In the genomic region with DNA sequence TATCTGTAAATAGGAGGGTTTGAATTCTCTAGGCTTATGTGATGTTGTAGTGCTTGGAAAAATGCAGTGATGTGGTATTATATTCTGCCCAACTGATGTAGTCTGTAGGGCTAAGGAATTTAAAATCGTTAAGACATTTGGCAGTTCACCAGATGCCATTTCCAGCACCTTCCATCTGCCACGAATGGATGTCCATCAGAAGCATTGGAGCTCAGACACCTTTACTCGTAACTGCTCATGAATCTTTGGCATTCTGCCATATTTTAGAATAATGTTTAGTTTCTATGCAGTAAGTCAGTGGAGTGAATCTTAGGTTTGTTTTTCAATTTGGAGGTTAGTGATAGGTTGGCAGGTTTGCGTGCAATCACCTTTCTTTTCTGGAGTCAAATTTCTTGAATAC, we compare ENCODE assay signal across 17 cellular contexts. TPM values are rescaled to one million over a fixed set of nuclear protein-coding genes. Genes with fewer than 3 reads are reported as not detected.
DNase-seq lines count a peak whose midpoint lies in the region; ATAC-seq, FAIRE-seq and TF ChIP-seq lines count a peak whose summit lies in the region.
"Had no signal": no experiment of that assay in that cellular context is flagged by ENCODE, and none has a peak within 500 bp of the region (broad histone marks: within the 10 kb centered on the region; RNA-seq: fewer than 3 reads in every experiment).

No MANE protein-coding gene starts in this region.

- no peaks in the 10 kb centered on the region for H3K27me3 ChIP-seq in keratinocyte (ENCODE audit: control insufficient read depth, extremely low read depth, insufficient read depth, low read length)
- H3K27me3 ChIP-seq: esophagus squamous epithelium, ovary had no signal

- CTCF ChIA-PET in activated CD8-positive, alpha-beta memory T cell treated with anti-CD3 and anti-CD28 coated beads, Interleukin-2, amount 10 ng/mL, durations not matched to agents 7 days and 5 days (lab: Charles Lee), result interaction anchor here (4.9 kb wide), 1 partner anchor 13 kb away, joined by 36 read pairs; no protein-coding TSS in a partner anchor

- ATAC-seq in activated CD8-positive, alpha-beta memory T cell treated with anti-CD3 and anti-CD28 coated beads, Interleukin-2, amount 10 ng/mL, durations not matched to agents 7 days and 5 days, result no peak

- TF ChIP-seq CTCF in keratinocyte (optimal IDR thresholded peaks at IDR 0.05 in 1 of 3, IDR thresholded peaks at IDR 0.05 in 1 of 3, conservative IDR thresholded peaks at IDR 0.05 in 1 of 3; ENCODE audit: extremely low read depth in 1 of 3, insufficient read depth in 2 of 3, low read length in 3 of 3) (no peak), osteocyte (IDR thresholded peaks at IDR 0.05) (no peak)

- H2AFZ ChIP-seq in keratinocyte (ENCODE audit: control insufficient read depth, low read length), result no peak overlapping the region

- H3K9me3 ChIP-seq in keratinocyte (ENCODE audit: control insufficient read depth, low read depth, low read length), result no peaks in the 10 kb centered on the region
- H3K9me3 ChIP-seq: esophagus squamous epithelium, ovary had no signal

- no peaks in the 10 kb centered on the region for H3K9me3 Mint-ChIP-seq in T-helper 1 cell treated with Interleukin-12 subunit alpha and Interleukin-12 subunit beta and Interleukin-4 antibody, amounts not matched to agents 30 μg/mL and 1 μg/mL, for 36 hours
- no peaks in the 10 kb centered on the region for H3K9me3 Mint-ChIP-seq in activated CD8-positive, alpha-beta memory T cell treated with anti-CD3 and anti-CD28 coated beads, Interleukin-2, amount 10 ng/mL, durations not matched to agents 7 days and 5 days (ENCODE audit: low read depth)
- no peaks in the 10 kb centered on the region for H3K9me3 Mint-ChIP-seq in osteocyte (ENCODE audit: unreplicated experiment)
- H3K9me3 Mint-ChIP-seq: activated naive CD8-positive, alpha-beta T cell treated with anti-CD3 and anti-CD28 coated beads, Interleukin-2, amount 10 ng/mL, durations not matched to agents 7 days and 5 days had no signal

- peaks cover 41% of the 10 kb centered on the region for H3K4me1 ChIP-seq in keratinocyte (ENCODE audit: control insufficient read depth, extremely low read depth, insufficient read depth, low read length)

- H3K27me3 Mint-ChIP-seq in T-helper 1 cell treated with Interleukin-12 subunit alpha and Interleukin-12 subunit beta and Interleukin-4 antibody, amounts not matched to agents 30 μg/mL and 1 μg/mL, for 36 hours (ENCODE audit: low read depth), result no peaks in the 10 kb centered on the region
- no peaks in the 10 kb centered on the region for H3K27me3 Mint-ChIP-seq in activated CD8-positive, alpha-beta memory T cell treated with anti-CD3 and anti-CD28 coated beads, Interleukin-2, amount 10 ng/mL, durations not matched to agents 7 days and 5 days
- H3K27me3 Mint-ChIP-seq in osteocyte (ENCODE audit: unreplicated experiment), result no peaks in the 10 kb centered on the region
- H3K27me3 Mint-ChIP-seq: activated naive CD8-positive, alpha-beta T cell treated with anti-CD3 and anti-CD28 coated beads, Interleukin-2, amount 10 ng/mL, durations not matched to agents 7 days and 5 days had no signal

- dilution Hi-C loops in keratinocyte (cut with MboI; ENCODE audit: extremely low pct_ligation_motif_present, low sequenced_read_pairs), result no loop called here

- no peak overlapping the region for H3K4me2 ChIP-seq in keratinocyte (ENCODE audit: control insufficient read depth, extremely low read depth, insufficient read depth, low read depth, low read length)

- DNase-seq in T-helper 1 cell (no peak), DMS 273 treated with DMSO at 0.1 percent for 48 hours (lab: John Stamatoyannopoulos, UW) (peak; percentile 20), keratinocyte (ENCODE audit: low read depth, low spot score) (no peak), NCI-H146 (lab: John Stamatoyannopoulos, UW) (no peak), NCI-H2081 (lab: John Stamatoyannopoulos, UW) (no peak), osteocyte (ENCODE audit: extremely low spot score, unreplicated experiment) (no peak)
- DNase-seq in activated CD8-positive, alpha-beta memory T cell treated with anti-CD3 and anti-CD28 coated beads, Interleukin-2, amount 10 ng/mL, durations not matched to agents 7 days and 5 days, result peak; percentile 18
- DNase-seq: activated CD4-positive, CD25-positive, alpha-beta regulatory T cell treated with anti-CD3 and anti-CD28 coated beads, Interleukin-2, amount 50 U/mL, for 72 hours; activated naive CD8-positive, alpha-beta T cell treated with anti-CD3 and anti-CD28 coated beads, Interleukin-2, amount 10 ng/mL, durations not matched to agents 7 days and 5 days; DMS153; esophagus squamous epithelium; NK-92 treated with Interleukin-12 subunit alpha and Interleukin-12 subunit beta, amount 100 ng/mL, for 24 hours; stimulated activated CD4-positive, alpha-beta T cell treated with anti-CD3 and anti-CD28 coated beads, Interleukin-15, amount 100 ng/mL, for 24 hours had no signal

- no peak overlapping the region for H3K4me3 ChIP-seq in keratinocyte (ENCODE audit: control insufficient read depth in 2 of 3, extremely low read depth in 1 of 3, insufficient read depth in 2 of 3, low read depth in 1 of 3, low read length in 3 of 3)
- H3K4me3 ChIP-seq: esophagus squamous epithelium, ovary had no signal

- H3K27ac Mint-ChIP-seq in T-helper 1 cell treated with Interleukin-12 subunit alpha and Interleukin-12 subunit beta and Interleukin-4 antibody, amounts not matched to agents 30 μg/mL and 1 μg/mL, for 36 hours, result peak overlapping the region; percentile 7
- peak overlapping the region; percentile 25 for H3K27ac Mint-ChIP-seq in activated CD8-positive, alpha-beta memory T cell treated with anti-CD3 and anti-CD28 coated beads, Interleukin-2, amount 10 ng/mL, durations not matched to agents 7 days and 5 days
- no peak overlapping the region for H3K27ac Mint-ChIP-seq in osteocyte (ENCODE audit: unreplicated experiment)
- H3K27ac Mint-ChIP-seq: activated naive CD8-positive, alpha-beta T cell treated with anti-CD3 and anti-CD28 coated beads, Interleukin-2, amount 10 ng/mL, durations not matched to agents 7 days and 5 days had no signal

- no peak for FAIRE-seq in keratinocyte (lab: Jason Lieb, UNC)
- FAIRE-seq: colon, HTR-8/SVneo had no signal

- H3K4me3 Mint-ChIP-seq in T-helper 1 cell treated with Interleukin-12 subunit alpha and Interleukin-12 subunit beta and Interleukin-4 antibody, amounts not matched to agents 30 μg/mL and 1 μg/mL, for 36 hours, result no peak overlapping the region
- H3K4me3 Mint-ChIP-seq in activated CD8-positive, alpha-beta memory T cell treated with anti-CD3 and anti-CD28 coated beads, Interleukin-2, amount 10 ng/mL, durations not matched to agents 7 days and 5 days, result no peak overlapping the region
- no peak overlapping the region for H3K4me3 Mint-ChIP-seq in osteocyte (ENCODE audit: unreplicated experiment)
- H3K4me3 Mint-ChIP-seq: activated naive CD8-positive, alpha-beta T cell treated with anti-CD3 and anti-CD28 coated beads, Interleukin-2, amount 10 ng/mL, durations not matched to agents 7 days and 5 days had no signal

- H3K36me3 ChIP-seq in keratinocyte (ENCODE audit: control insufficient read depth in 2 of 2, extremely low read depth in 1 of 2, insufficient read depth in 2 of 2, low read length in 2 of 2), result no peaks in the 10 kb centered on the region
- H3K36me3 ChIP-seq: esophagus squamous epithelium, ovary had no signal

- H3K79me2 ChIP-seq in keratinocyte (ENCODE audit: control insufficient read depth, insufficient read depth, low read length), result peaks cover 18% of the 10 kb centered on the region

- H3K4me1 Mint-ChIP-seq in T-helper 1 cell treated with Interleukin-12 subunit alpha and Interleukin-12 subunit beta and Interleukin-4 antibody, amounts not matched to agents 30 μg/mL and 1 μg/mL, for 36 hours (ENCODE audit: low read depth), result peaks cover 51% of the 10 kb centered on the region
- peaks cover 57% of the 10 kb centered on the region for H3K4me1 Mint-ChIP-seq in activated CD8-positive, alpha-beta memory T cell treated with anti-CD3 and anti-CD28 coated beads, Interleukin-2, amount 10 ng/mL, durations not matched to agents 7 days and 5 days
- peaks cover 28% of the 10 kb centered on the region for H3K4me1 Mint-ChIP-seq in osteocyte (ENCODE audit: unreplicated experiment)

- H3K9me1 ChIP-seq in keratinocyte (ENCODE audit: control insufficient read depth, extremely low read depth, insufficient read depth, low read length), result no peaks in the 10 kb centered on the region

- peaks cover 15% of the 10 kb centered on the region for H3K36me3 Mint-ChIP-seq in T-helper 1 cell treated with Interleukin-12 subunit alpha and Interleukin-12 subunit beta and Interleukin-4 antibody, amounts not matched to agents 30 μg/mL and 1 μg/mL, for 36 hours (ENCODE audit: low read depth)
- peaks cover 34% of the 10 kb centered on the region for H3K36me3 Mint-ChIP-seq in activated CD8-positive, alpha-beta memory T cell treated with anti-CD3 and anti-CD28 coated beads, Interleukin-2, amount 10 ng/mL, durations not matched to agents 7 days and 5 days
- no peaks in the 10 kb centered on the region for H3K36me3 Mint-ChIP-seq in osteocyte (ENCODE audit: unreplicated experiment)

- no peaks in the 10 kb centered on the region for H4K20me1 ChIP-seq in keratinocyte (ENCODE audit: control insufficient read depth, extremely low read depth, insufficient read depth, low read length)

- H3K27ac ChIP-seq in keratinocyte (ENCODE audit: control insufficient read depth, insufficient read depth, low read length), result peak overlapping the region; percentile 22
- H3K27ac ChIP-seq: ovary had no signal

- H3K9ac ChIP-seq in keratinocyte (ENCODE audit: control insufficient read depth, extremely low read depth, insufficient read depth, low read length), result no peak overlapping the region

RNA-seq across cellular contexts. Expression of gene SYTL3, which starts 2.4 kb away (rescaled TPM):
- 100 to 1,000 TPM; 106 to 112 TPM for total RNA-seq in activated CD8-positive, alpha-beta memory T cell treated with anti-CD3 and anti-CD28 coated beads, Interleukin-2, amount 10 ng/mL, durations not matched to agents 7 days and 5 days
- polyA plus RNA-seq in keratinocyte, result 0.93 to 1.9 TPM (median 1.4 TPM) in 3 replicates
- polyA plus RNA-seq in keratinocyte (2011; ENCODE audit: low read depth), result 1.0 TPM
- polyA plus RNA-seq in keratinocyte (2011; cell fraction: cytosol; rRNA removed), result 1.1 TPM in 2 replicates
- 1.4 and 1.8 TPM in 2 replicates for polyA plus RNA-seq in keratinocyte (2011; cell fraction: nucleus; rRNA removed)
- 1.3 and 1.8 TPM in 2 replicates for polyA plus RNA-seq in keratinocyte (2012; ENCODE audit: low replicate concordance)
- polyA minus RNA-seq in keratinocyte, result 0.33 to 1.0 TPM (median 0.49 TPM) in 3 replicates
- 1.2 TPM for polyA minus RNA-seq in keratinocyte (2011; cell fraction: cytosol; rRNA and poly(A)+ RNA removed)
- polyA minus RNA-seq in keratinocyte (2011; cell fraction: nucleus; rRNA and poly(A)+ RNA removed), result 0.54 and 0.63 TPM in 2 replicates
- 0.31 and 0.48 TPM in 2 replicates for total RNA-seq in osteocyte

RNA-seq across cellular contexts. Expression of gene DYNLT1, which starts 3.0 kb away (rescaled TPM):
- total RNA-seq in activated CD8-positive, alpha-beta memory T cell treated with anti-CD3 and anti-CD28 coated beads, Interleukin-2, amount 10 ng/mL, durations not matched to agents 7 days and 5 days, result 100 to 1,000 TPM; 109 to 120 TPM
- 234 to 366 TPM (median 354 TPM) in 3 replicates for polyA plus RNA-seq in keratinocyte
- 110 TPM for polyA plus RNA-seq in keratinocyte (2011; ENCODE audit: low read depth)
- polyA plus RNA-seq in keratinocyte (2011; cell fraction: cytosol; rRNA removed), result 292 and 484 TPM in 2 replicates
- 155 and 183 TPM in 2 replicates for polyA plus RNA-seq in keratinocyte (2011; cell fraction: nucleus; rRNA removed)
- 167 and 223 TPM in 2 replicates for polyA plus RNA-seq in keratinocyte (2012; ENCODE audit: low replicate concordance)
- polyA minus RNA-seq in keratinocyte, result 125 to 166 TPM (median 156 TPM) in 3 replicates
- 78.5 TPM for polyA minus RNA-seq in keratinocyte (2011; cell fraction: cytosol; rRNA and poly(A)+ RNA removed)
- polyA minus RNA-seq in keratinocyte (2011; cell fraction: nucleus; rRNA and poly(A)+ RNA removed), result 18.9 and 29.7 TPM in 2 replicates
- 116 and 118 TPM in 2 replicates for total RNA-seq in osteocyte

Comparison
In these comparisons a context has a peak if more than half of its experiments do, and no peak if none do; other contexts are left out.
1. DNase-seq: peak in DMS 273 treated with DMSO at 0.1 percent for 48 hours (single experiment) and activated CD8-positive, alpha-beta memory T cell treated with anti-CD3 and anti-CD28 coated beads, Interleukin-2, amount 10 ng/mL, durations not matched to agents 7 days and 5 days (single experiment); none in T-helper 1 cell (0 of 5), keratinocyte (single experiment), NCI-H146 (single experiment), NCI-H2081 (0 of 2) and osteocyte (single experiment).
2. RNA of gene SYTL3, which starts 2.4 kb away (total RNA-seq): 106 to 112 TPM in activated CD8-positive, alpha-beta memory T cell treated with anti-CD3 and anti-CD28 coated beads, Interleukin-2, amount 10 ng/mL, durations not matched to agents 7 days and 5 days; 0.31 to 0.48 TPM in osteocyte; every median in the first group is over 10 times any median in the second.